ENCODE assay signal across 8 cellular contexts in the genomic region with DNA sequence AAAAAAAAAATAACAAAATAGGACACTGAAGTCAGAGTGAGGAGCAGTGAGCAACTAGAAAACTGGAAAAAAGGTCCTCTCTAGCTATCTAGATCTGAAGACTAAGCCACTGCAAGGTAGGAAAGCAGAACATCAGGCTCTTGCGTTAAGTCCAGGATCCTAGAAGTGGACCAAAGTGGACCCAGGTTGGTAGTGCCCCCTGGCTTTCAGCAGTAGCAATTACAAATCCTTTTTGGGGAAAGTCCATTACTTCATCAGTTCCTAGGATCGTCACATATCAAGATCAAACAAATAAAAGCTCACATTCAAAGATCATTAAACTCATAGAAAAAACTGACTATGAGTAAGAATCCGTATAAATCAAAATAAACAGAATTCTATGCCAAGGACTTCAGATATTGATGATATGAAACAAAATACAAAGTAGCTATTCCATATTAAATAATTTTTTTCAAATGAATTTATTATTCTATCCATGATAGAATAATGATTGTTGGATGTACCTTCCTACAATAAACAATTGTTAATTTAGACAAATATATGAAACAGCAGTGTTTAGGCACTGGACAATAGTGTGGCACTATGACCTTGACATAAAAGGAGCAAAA. TPM values are rescaled to one million over a fixed set of nuclear protein-coding genes. Genes with fewer than 3 reads are reported as not detected.
DNase-seq lines count a peak whose midpoint lies in the region; ATAC-seq and TF ChIP-seq lines count a peak whose summit lies in the region.

No MANE protein-coding gene starts in this region.

- H3K79me1 ChIP-seq in mesenchymal stem cell (replicated peaks; ENCODE audit: low read length, poor library complexity, severe bottlenecking): no peaks in the 10 kb centered on the region

- H3K9ac ChIP-seq in SU-DHL-6 (ENCODE audit: low read length) (no peak overlapping the region), mesenchymal stem cell (ENCODE audit: low read length) (peak overlapping the region; percentile 37)

- no peak overlapping the region for H4K8ac ChIP-seq in mesenchymal stem cell (ENCODE audit: low read length)

- no peaks in the 10 kb centered on the region for H3K79me2 ChIP-seq in SU-DHL-6 (ENCODE audit: insufficient read depth, low read length)

- H3K27me3 ChIP-seq in SU-DHL-6 (ENCODE audit: low read length) (no peaks in the 10 kb centered on the region), mesenchymal stem cell (ENCODE audit: control insufficient read depth in 1 of 2, insufficient read depth in 1 of 2, low read length in 2 of 2) (no peaks in the 10 kb centered on the region)

- no peak overlapping the region for H4K91ac ChIP-seq in mesenchymal stem cell (ENCODE audit: low read length)

- H2BK12ac ChIP-seq in mesenchymal stem cell (ENCODE audit: low read length in 2 of 2): no peak overlapping the region

- H2AFZ ChIP-seq in SU-DHL-6 (ENCODE audit: low read depth, low read length, severe bottlenecking) (no peak overlapping the region), mesenchymal stem cell (ENCODE audit: low read depth, low read length) (no peak overlapping the region)

- H2BK5ac ChIP-seq in mesenchymal stem cell (ENCODE audit: low read depth, low read length, poor library complexity, severe bottlenecking): no peak overlapping the region

- H3K9me3 ChIP-seq in SU-DHL-6 (ENCODE audit: insufficient read depth, low read length) (no peaks in the 10 kb centered on the region), mesenchymal stem cell (ENCODE audit: control insufficient read depth, low read length) (no peaks in the 10 kb centered on the region)

- H4K20me1 ChIP-seq in SU-DHL-6 (ENCODE audit: low read depth, low read length): no peaks in the 10 kb centered on the region

- no peak overlapping the region for H2BK15ac ChIP-seq in mesenchymal stem cell (ENCODE audit: low read depth, poor library complexity, severe bottlenecking)

- no peak overlapping the region for H2BK120ac ChIP-seq in mesenchymal stem cell (ENCODE audit: low read depth, low read length)

- H3K36me3 ChIP-seq in SU-DHL-6 (ENCODE audit: low read length): no peaks in the 10 kb centered on the region
- no peaks in the 10 kb centered on the region for H3K36me3 ChIP-seq in mesenchymal stem cell (ENCODE audit: control insufficient read depth in 1 of 2, insufficient read depth in 2 of 2, low read depth in 1 of 2, low read length in 2 of 2)

- H3K9me2 ChIP-seq in SU-DHL-6 (replicated peaks; ENCODE audit: insufficient read depth, low read length): no peaks in the 10 kb centered on the region

- no peak overlapping the region for H2AK5ac ChIP-seq in mesenchymal stem cell (ENCODE audit: low read length, severe bottlenecking)

- H3K27ac ChIP-seq in SU-DHL-6 (ENCODE audit: low read depth, low read length) (no peak overlapping the region), mesenchymal stem cell (ENCODE audit: low read length, poor library complexity, severe bottlenecking) (no peak overlapping the region)

- H3K4me2 ChIP-seq in SU-DHL-6 (ENCODE audit: low read depth, low read length, poor library complexity, severe bottlenecking) (no peak overlapping the region), mesenchymal stem cell (ENCODE audit: low read length, poor library complexity, severe bottlenecking) (no peak overlapping the region)

- H3K4me3 ChIP-seq in AG10803 (ENCODE audit: low read length) (no peak overlapping the region), SU-DHL-6 (ENCODE audit: insufficient read depth, low read length, poor library complexity, severe bottlenecking) (no peak overlapping the region), epithelial cell of esophagus (ENCODE audit: low read length) (no peak overlapping the region), mesenchymal stem cell (ENCODE audit: insufficient read depth in 1 of 2, low read depth in 1 of 2, low read length in 2 of 2) (no peak overlapping the region)

- H3F3A ChIP-seq in SU-DHL-6 (ENCODE audit: insufficient read depth): peaks cover 19% of the 10 kb centered on the region; the same call in 1 of the 2 replicates

- no peak overlapping the region for H3K4ac ChIP-seq in mesenchymal stem cell (ENCODE audit: low read depth in 1 of 2, low read length in 2 of 2)

- TF ChIP-seq CTCF in AG10803 (conservative IDR thresholded peaks at IDR 0.05; ENCODE audit: low read length) (peak; percentile 95), GM12872 (IDR thresholded peaks at IDR 0.05; ENCODE audit: insufficient read depth, low read depth, low read length) (peak; percentile 85), SU-DHL-6 (IDR thresholded peaks at IDR 0.05; ENCODE audit: insufficient read depth, low read length, poor library complexity, severe bottlenecking) (peak; percentile 73), epithelial cell of esophagus (IDR thresholded peaks at IDR 0.05; ENCODE audit: insufficient read depth, low read depth, low read length, missing control alignments) (peak; percentile 80)

- no peak for ATAC-seq in GM21723 (IDR thresholded peaks at IDR 0.05; ENCODE audit: unreplicated experiment)

- DNase-seq in AG10803 (ENCODE audit: low read depth): peak; percentile 80
- DNase-seq in LHCN-M2 (ENCODE audit: low read depth): peak; percentile 57
- peak; percentile 79 for DNase-seq in epithelial cell of esophagus (ENCODE audit: low read depth)
- peak; percentile 74 for DNase-seq in mesenchymal stem cell
- DNase-seq in NCI-H1048 (lab: John Stamatoyannopoulos, UW): no peak

- H3K18ac ChIP-seq in mesenchymal stem cell (ENCODE audit: low read depth in 1 of 2, low read length in 2 of 2): no peak overlapping the region

- 16% methylated on average over 1 of the region's 3 CpGs for WGBS in mesenchymal stem cell

- no peak overlapping the region for H3K23ac ChIP-seq in mesenchymal stem cell (ENCODE audit: low read length in 2 of 2)

- no peak overlapping the region for H3K14ac ChIP-seq in mesenchymal stem cell (ENCODE audit: low read length in 2 of 2)

- no peaks in the 10 kb centered on the region for H3K4me1 ChIP-seq in mesenchymal stem cell (ENCODE audit: control insufficient read depth, insufficient read depth, low read depth, low read length)

RNA-seq across cellular contexts. Expression of gene RICTOR, which starts 6.5 kb away (rescaled TPM):
- 11.7 and 17.3 TPM in 2 replicates for total RNA-seq in LHCN-M2 (2014; rRNA removed)
- polyA plus RNA-seq in LHCN-M2 (2012): 1.2 TPM
- polyA plus RNA-seq in mesenchymal stem cell (2013, experiment 1 of 2): 9.7 TPM
- 9.5 TPM for polyA plus RNA-seq in mesenchymal stem cell (2013, experiment 2 of 2)
